28 cellular contexts compared by ENCODE assay signal in the genomic region with DNA sequence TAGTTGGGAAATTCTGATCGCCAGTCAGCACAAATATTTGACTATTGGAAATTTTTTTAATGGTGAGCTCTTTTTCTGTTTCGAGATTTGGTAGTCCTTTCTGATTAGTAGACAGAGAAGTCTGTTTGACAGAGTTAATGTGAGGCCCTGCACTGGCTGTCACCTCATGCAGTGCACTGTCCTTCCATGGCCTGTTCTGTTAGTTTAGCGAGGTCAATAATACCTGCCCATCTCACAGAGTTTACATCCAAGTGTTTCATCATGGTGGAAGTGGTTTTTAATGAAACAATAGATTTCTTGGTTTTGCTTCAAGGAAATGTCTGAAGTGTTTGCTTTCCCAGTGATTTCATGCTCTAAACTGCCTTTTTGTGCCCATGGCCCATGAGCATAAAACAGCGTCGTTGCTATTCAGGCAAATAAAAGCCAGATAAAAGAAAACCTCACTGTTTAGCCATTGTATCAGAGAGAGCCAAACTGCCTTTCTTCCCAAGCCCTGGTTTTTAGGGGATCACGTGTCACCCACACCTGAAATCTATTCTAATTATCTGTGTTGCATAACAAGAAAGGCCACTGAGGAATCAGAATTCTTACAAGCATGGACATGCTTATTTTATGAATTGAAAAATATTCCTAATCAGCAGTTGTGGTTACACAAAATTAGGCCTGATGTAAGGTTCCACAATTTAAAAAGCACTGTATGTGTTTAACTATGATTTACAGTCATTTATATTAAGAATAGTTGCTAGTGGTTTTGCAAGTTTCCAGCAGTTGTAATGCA.
"Had no signal": no experiment of that assay in that cellular context is flagged by ENCODE, and none has a peak within 500 bp of the region (broad histone marks: within the 10 kb centered on the region; RNA-seq: fewer than 3 reads in every experiment).

No MANE protein-coding gene starts in this region.

- H3K4me2 ChIP-seq: hepatocyte, neural progenitor cell had no signal

- H3K27ac ChIP-seq: coronary artery, gastrocnemius medialis, heart left ventricle, hepatocyte, neural progenitor cell, parathyroid adenoma, sigmoid colon, thoracic aorta, tibial nerve, upper lobe of left lung had no signal

- H2AFZ ChIP-seq: hepatocyte, neural progenitor cell, parathyroid adenoma had no signal

- H3K4me1 ChIP-seq: gastrocnemius medialis, heart left ventricle, neural progenitor cell, parathyroid adenoma, sigmoid colon, tibial nerve, upper lobe of left lung had no signal

- H3K9me3 Mint-ChIP-seq: memory B cell; naive B cell; natural killer cell treated with Interleukin-12 subunit alpha and Interleukin-12 subunit beta and Interleukin-15 and Interleukin-18, amount 100 ng/mL, for 72 hours; neural progenitor cell; stimulated activated memory B cell treated with anti-CD40 and anti-IgM and Interleukin-4, amounts not matched to agents 10 μg/mL and 1 μg/mL and 100 μg/mL, for 72 hours had no signal

- DNase-seq: dermis blood vessel endothelial cell; effector memory CD4-positive, alpha-beta T cell; gastrocnemius medialis; heart left ventricle; left cardiac atrium; left ventricle myocardium superior; mucosa of descending colon; naive B cell; right cardiac atrium; sigmoid colon; stimulated activated CD4-positive, alpha-beta T cell treated with anti-CD3 and anti-CD28 coated beads, Interleukin-2, amount 100 ng/mL, for 24 hours; stimulated activated CD4-positive, alpha-beta T cell treated with anti-CD3 and anti-CD28 coated beads, Interleukin-4, amount 100 ng/mL, for 4 hours; stimulated activated naive CD8-positive, alpha-beta T cell treated with anti-CD3 and anti-CD28 coated beads, Interleukin-15, Interleukin-2, amounts not matched to agents 100 U/mL and 50 U/mL, for 24 hours; substantia nigra; upper lobe of left lung had no signal

- H3K36me3 ChIP-seq: gastrocnemius medialis, heart left ventricle, neural progenitor cell, sigmoid colon, thoracic aorta, tibial nerve, upper lobe of left lung had no signal

- H3K27ac Mint-ChIP-seq: memory B cell; naive B cell; natural killer cell treated with Interleukin-12 subunit alpha and Interleukin-12 subunit beta and Interleukin-15 and Interleukin-18, amount 100 ng/mL, for 72 hours; neural progenitor cell; progenitor cell of endocrine pancreas; stimulated activated memory B cell treated with anti-CD40 and anti-IgM and Interleukin-4, amounts not matched to agents 10 μg/mL and 1 μg/mL and 100 μg/mL, for 72 hours had no signal

- H3K4me3 Mint-ChIP-seq: memory B cell; naive B cell; natural killer cell treated with Interleukin-12 subunit alpha and Interleukin-12 subunit beta and Interleukin-15 and Interleukin-18, amount 100 ng/mL, for 72 hours; neural progenitor cell; stimulated activated memory B cell treated with anti-CD40 and anti-IgM and Interleukin-4, amounts not matched to agents 10 μg/mL and 1 μg/mL and 100 μg/mL, for 72 hours had no signal

- H3K36me3 Mint-ChIP-seq: memory B cell; naive B cell; natural killer cell treated with Interleukin-12 subunit alpha and Interleukin-12 subunit beta and Interleukin-15 and Interleukin-18, amount 100 ng/mL, for 72 hours; neural progenitor cell; stimulated activated memory B cell treated with anti-CD40 and anti-IgM and Interleukin-4, amounts not matched to agents 10 μg/mL and 1 μg/mL and 100 μg/mL, for 72 hours had no signal

- H3K4me1 Mint-ChIP-seq: memory B cell; naive B cell; neural progenitor cell; stimulated activated memory B cell treated with anti-CD40 and anti-IgM and Interleukin-4, amounts not matched to agents 10 μg/mL and 1 μg/mL and 100 μg/mL, for 72 hours had no signal

- H3K9me3 ChIP-seq: gastrocnemius medialis, heart left ventricle, mucosa of descending colon, sigmoid colon, thoracic aorta, tibial nerve, upper lobe of left lung had no signal

- ATAC-seq: gastrocnemius medialis; heart left ventricle; left cardiac atrium; left ventricle myocardium superior; mucosa of descending colon; natural killer cell treated with Interleukin-12 subunit alpha and Interleukin-12 subunit beta and Interleukin-15 and Interleukin-18, amount 100 ng/mL, for 72 hours; right cardiac atrium; stimulated activated memory B cell treated with anti-CD40 and anti-IgM and Interleukin-4, amounts not matched to agents 10 μg/mL and 1 μg/mL and 100 μg/mL, for 72 hours; stimulated activated naive CD8-positive, alpha-beta T cell treated with anti-CD3 and anti-CD28 coated beads, Interleukin-15, Interleukin-2, amounts not matched to agents 100 U/mL and 50 U/mL, for 24 hours had no signal

- H3K4me3 ChIP-seq: coronary artery, gastrocnemius medialis, heart left ventricle, hepatocyte, lung, mucosa of descending colon, neural progenitor cell, sigmoid colon, thoracic aorta, tibial nerve, upper lobe of left lung had no signal

- H3K79me2 ChIP-seq: hepatocyte, parathyroid adenoma had no signal

- H3K27me3 Mint-ChIP-seq: memory B cell; naive B cell; natural killer cell treated with Interleukin-12 subunit alpha and Interleukin-12 subunit beta and Interleukin-15 and Interleukin-18, amount 100 ng/mL, for 72 hours; progenitor cell of endocrine pancreas; stimulated activated memory B cell treated with anti-CD40 and anti-IgM and Interleukin-4, amounts not matched to agents 10 μg/mL and 1 μg/mL and 100 μg/mL, for 72 hours had no signal

- H3K27me3 ChIP-seq: gastrocnemius medialis, heart left ventricle, hepatocyte, neural progenitor cell, sigmoid colon, tibial nerve, upper lobe of left lung had no signal

- H3K9ac ChIP-seq: neural progenitor cell, parathyroid adenoma had no signal

- FAIRE-seq: endothelial cell of umbilical vein, urothelium cell line had no signal
